Comparison of ENCODE assay signal across 17 cellular contexts in genomic region chr7:139709460-139709859, GRCh38.
A peak's percentile ranks its signal among the peaks of the same experiment; 100 is the strongest.
DNase-seq lines count a peak whose midpoint lies in the region; ATAC-seq and TF ChIP-seq lines count a peak whose summit lies in the region.
"Had no signal": no experiment of that assay in that cellular context is flagged by ENCODE, and none has a peak within 500 bp of the region (broad histone marks: within the 10 kb centered on the region; RNA-seq: fewer than 3 reads in every experiment).

No MANE protein-coding gene starts in this region.

- intact Hi-C loops in gastrocnemius medialis (cut with DNase I; ENCODE audit: low total_unique reads), result no loop called here

- POLR2A ChIA-PET in BJ (lab: Charles Lee), result no interaction called here

- CTCF ChIA-PET in BJ (lab: Yijun Ruan, JAX), result interaction anchor here (0.7 to 1.2 kb wide), 3 partner anchors 63 to 293 kb away, joined by 3 to 5 read pairs (median 4); no protein-coding TSS in a partner anchor

- peaks cover 43 to 49% of the 10 kb centered on the region in 2 donors for H3K4me1 ChIP-seq in gastrocnemius medialis

- ATAC-seq in SK-N-SH treated with all-trans-retinoic acid at 6 μM for 48 hours (peak; percentile 90), gastrocnemius medialis (peak; percentile 39 to 41), GM21723 (IDR thresholded peaks at IDR 0.05; ENCODE audit: unreplicated experiment) (no peak), HG03521 (IDR thresholded peaks at IDR 0.05; ENCODE audit: unreplicated experiment) (no peak)

- H3K4me3 ChIP-seq in BJ (ENCODE audit: low read depth, low read length) (no peak overlapping the region), fibroblast of the aortic adventitia (ENCODE audit: low read depth, low read length) (no peak overlapping the region), gastrocnemius medialis (no peak overlapping the region)

- in situ Hi-C loops in gastrocnemius medialis (cut with MboI; ENCODE audit: low sequenced_read_pairs in 4 of 4), result no loop called here

- H3K36me3 ChIP-seq in BJ (ENCODE audit: control insufficient read depth, insufficient read depth, low read length) (no peaks in the 10 kb centered on the region; the same call in none of the 2 replicates), gastrocnemius medialis (no peaks in the 10 kb centered on the region)

- H3K27me3 ChIP-seq in BJ (ENCODE audit: control insufficient read depth, insufficient read depth, low read length) (no peaks in the 10 kb centered on the region), gastrocnemius medialis (no peaks in the 10 kb centered on the region)

- H3K27ac ChIP-seq in gastrocnemius medialis, result peak overlapping the region in 3 of 4 donors; percentile 2 to 46 (median 16)

- TF ChIP-seq POLR2A in gastrocnemius medialis (IDR thresholded peaks at IDR 0.05), result no peak

- peak; percentile 57 for DNase-seq in BJ (ENCODE audit: low read depth)
- peak; percentile 79 for DNase-seq in fibroblast of the aortic adventitia (ENCODE audit: low read depth)
- peak in 1 of 2 donors; percentile 41 for DNase-seq in gastrocnemius medialis
- no peak for DNase-seq in activated CD4-positive, alpha-beta T cell treated with anti-CD3 and anti-CD28 coated beads for 1 hour
- DNase-seq in amygdala (lab: John Stamatoyannopoulos, UW), result no peak
- DNase-seq: activated CD8-positive, alpha-beta memory T cell treated with anti-CD3 and anti-CD28 coated beads, Interleukin-2, amount 50 U/mL, for 48 hours; activated naive CD8-positive, alpha-beta T cell treated with anti-CD3 and anti-CD28 coated beads for 36 hours; CD4-positive, alpha-beta T cell; hippocampal formation; KG1; NCI-H1930; SIG-M5; stimulated activated CD4-positive, alpha-beta T cell treated with anti-CD3 and anti-CD28 coated beads, Interleukin-2, amount 100 ng/mL, for 48 hours; stimulated activated naive CD4-positive, alpha-beta T cell treated with Interleukin-2 at 50 U/mL for 16 hours had no signal

- TF ChIP-seq CTCF in BJ (IDR thresholded peaks at IDR 0.05; ENCODE audit: insufficient read depth, low read depth, low read length) (no peak), fibroblast of the aortic adventitia (IDR thresholded peaks at IDR 0.05; ENCODE audit: insufficient read depth, low read length) (no peak), gastrocnemius medialis (IDR thresholded peaks at IDR 0.05 in 4 of 5, conservative IDR thresholded peaks at IDR 0.05 in 1 of 5) (no peak)

- H3K9me3 ChIP-seq in gastrocnemius medialis, result no peaks in the 10 kb centered on the region

TF ChIP-seq in SK-N-SH treated with all-trans-retinoic acid at 6 μM for 48 hours, 23 proteins besides CTCF, POLR2A, EP300 and RAD21:
- no peak for TF ChIP-seq ZFP3 (CRISPR knock-in tag; IDR thresholded peaks at IDR 0.05)
- peak; percentile 77 for TF ChIP-seq TCF4 (CRISPR knock-in tag; IDR thresholded peaks at IDR 0.05; ENCODE audit: borderline replicate concordance)
- TF ChIP-seq ZNF70 (CRISPR knock-in tag; IDR thresholded peaks at IDR 0.05), result 0 out of 2 replicates have a peak, but pooled peaks have one; percentile 3

Comparison
In these comparisons a context has a peak if more than half of its experiments do, and no peak if none do; other contexts are left out.
1. DNase-seq: peak in BJ (single experiment) and fibroblast of the aortic adventitia (single experiment); none in activated CD4-positive, alpha-beta T cell treated with anti-CD3 and anti-CD28 coated beads for 1 hour (single experiment) and amygdala (0 of 56).
2. ATAC-seq: peak in SK-N-SH treated with all-trans-retinoic acid at 6 μM for 48 hours (single experiment) and gastrocnemius medialis (2 of 2); none in GM21723 (single experiment) and HG03521 (single experiment).